In the genomic region with DNA sequence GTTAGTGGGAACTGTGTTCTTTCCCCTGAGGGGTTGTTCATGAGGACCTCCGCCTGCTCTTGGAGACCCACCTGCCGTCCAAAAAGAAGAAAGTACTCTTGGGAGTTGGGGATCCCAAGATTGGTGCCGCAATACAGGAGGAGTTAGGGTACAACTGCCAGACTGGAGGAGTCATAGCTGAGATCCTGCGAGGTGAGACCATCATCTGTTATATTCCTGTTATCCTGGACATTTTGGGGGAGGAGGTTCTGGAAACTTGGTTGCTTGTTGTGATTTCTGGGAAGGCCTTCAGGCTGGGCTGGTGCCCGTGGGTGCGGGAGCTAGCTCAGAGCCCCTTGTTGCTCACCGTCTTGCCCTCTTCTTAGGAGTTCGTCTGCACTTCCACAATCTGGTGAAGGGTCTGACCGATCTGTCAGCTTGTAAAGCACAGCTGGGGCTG, we compare ENCODE assay signal across 9 cellular contexts. TPM values are rescaled to one million over a fixed set of nuclear protein-coding genes. Genes with fewer than 3 reads are reported as not detected.
A peak's percentile ranks its signal among the peaks of the same experiment; 100 is the strongest.
DNase-seq lines count a peak whose midpoint lies in the region; ATAC-seq, FAIRE-seq and TF ChIP-seq lines count a peak whose summit lies in the region.
"Had no signal": no experiment of that assay in that cellular context is flagged by ENCODE, and none has a peak within 500 bp of the region (broad histone marks: within the 10 kb centered on the region; RNA-seq: fewer than 3 reads in every experiment).

No MANE protein-coding gene starts in this region.

- H3K27ac Mint-ChIP-seq in HFFc6 = peak overlapping the region; percentile 78
- peak overlapping the region; percentile 72 for H3K27ac Mint-ChIP-seq in astrocyte (ENCODE audit: unreplicated experiment)

- TF ChIP-seq CTCF in BE2C (IDR thresholded peaks at IDR 0.05; ENCODE audit: low read depth, low read length) (no peak), HFFc6 (IDR thresholded peaks at IDR 0.05) (no peak), astrocyte (IDR thresholded peaks at IDR 0.05; ENCODE audit: insufficient read depth, low read depth, low read length) (no peak), sigmoid colon (IDR thresholded peaks at IDR 0.05) (no peak)

- H3K9ac ChIP-seq in astrocyte (ENCODE audit: low read length) = peak overlapping the region; percentile 97

- FAIRE-seq in astrocyte (lab: Jason Lieb, UNC) = no peak

- H3K36me3 Mint-ChIP-seq in HFFc6 (ENCODE audit: low read depth) (peaks cover 40% of the 10 kb centered on the region), astrocyte (ENCODE audit: low read depth, unreplicated experiment) (peaks cover 43% of the 10 kb centered on the region)

- WGBS in mesodermal cell (ENCODE audit: insufficient coverage in 2 of 2), 2 experiments = 92 to 99% methylated on average over 8 to 9 of the region's 9 CpGs
- 75 to 82% methylated on average over 9 of the region's 9 CpGs for whole genome bisulfite sequencing in sigmoid colon, 2 donors

- peaks cover 68% of the 10 kb centered on the region for H4K20me1 ChIP-seq in astrocyte (ENCODE audit: insufficient read depth, low read length)

- H3K27me3 Mint-ChIP-seq in HFFc6 (ENCODE audit: insufficient read depth) (peaks cover 4% of the 10 kb centered on the region; the same call in 1 of the 2 replicates), astrocyte (ENCODE audit: low read depth, unreplicated experiment) (no peaks in the 10 kb centered on the region)

- peaks cover 58% of the 10 kb centered on the region for H3K36me3 ChIP-seq in BE2C
- peaks cover 50% of the 10 kb centered on the region for H3K36me3 ChIP-seq in astrocyte (ENCODE audit: insufficient read depth, low read length)
- H3K36me3 ChIP-seq in mesodermal cell (ENCODE audit: control insufficient read depth, insufficient read depth, low read length) = peaks cover 63% of the 10 kb centered on the region
- peaks cover 44 to 57% (median 50%) of the 10 kb centered on the region in 4 donors for H3K36me3 ChIP-seq in sigmoid colon

- peaks cover 34% of the 10 kb centered on the region for H3K4me1 Mint-ChIP-seq in HFFc6 (ENCODE audit: low read depth)
- peaks cover 22% of the 10 kb centered on the region for H3K4me1 Mint-ChIP-seq in astrocyte (ENCODE audit: low read depth, unreplicated experiment)

- peak overlapping the region; percentile 97 for H3K4me2 ChIP-seq in astrocyte (ENCODE audit: low read length)

- peaks cover 70% of the 10 kb centered on the region for H3K79me2 ChIP-seq in astrocyte (ENCODE audit: insufficient read depth, low read length)

- no peak for DNase-seq in BE2C
- no peak for DNase-seq in HFFc6
- DNase-seq in astrocyte (ENCODE audit: low read depth) = no peak
- no peak for DNase-seq in sigmoid colon
- no peak for DNase-seq in NCI-H510A treated with DMSO at 0.1 percent for 48 hours (lab: John Stamatoyannopoulos, UW)
- no peak for DNase-seq in left ventricle myocardium superior
- DNase-seq: NCI-H2081 had no signal

- H2AFZ ChIP-seq in astrocyte (ENCODE audit: low read depth, low read length) = no peak overlapping the region

- H3K4me1 ChIP-seq in BE2C = no peaks in the 10 kb centered on the region
- H3K4me1 ChIP-seq in astrocyte (ENCODE audit: insufficient read depth, low read length) = peaks cover 18% of the 10 kb centered on the region
- peaks cover 12% of the 10 kb centered on the region for H3K4me1 ChIP-seq in mesodermal cell (ENCODE audit: control insufficient read depth, insufficient read depth, low read length, poor library complexity, severe bottlenecking)
- H3K4me1 ChIP-seq in sigmoid colon = peaks cover 0 to 31% (median 21%) of the 10 kb centered on the region in 4 donors

- TF ChIP-seq EP300 in sigmoid colon (IDR thresholded peaks at IDR 0.05) = no peak

- H3K27me3 ChIP-seq in BE2C (no peaks in the 10 kb centered on the region), astrocyte (ENCODE audit: insufficient read depth, low read length) (no peaks in the 10 kb centered on the region), sigmoid colon (no peaks in the 10 kb centered on the region)

- TF ChIP-seq POLR2A in sigmoid colon (IDR thresholded peaks at IDR 0.05) = no peak

- H3K27ac ChIP-seq in astrocyte (ENCODE audit: low read depth, low read length) (no peak overlapping the region), mesodermal cell (ENCODE audit: low read depth, low read length, severe bottlenecking) (no peak overlapping the region), sigmoid colon (no peak overlapping the region)

- ATAC-seq in HG03520 (IDR thresholded peaks at IDR 0.05; ENCODE audit: unreplicated experiment) (no peak), left ventricle myocardium superior (no peak)

- no peaks in the 10 kb centered on the region for H3K9me3 ChIP-seq in BE2C
- H3K9me3 ChIP-seq in astrocyte (ENCODE audit: insufficient read depth, low read depth, low read length) = no peaks in the 10 kb centered on the region
- H3K9me3 ChIP-seq in mesodermal cell (ENCODE audit: control insufficient read depth, low read length) = no peaks in the 10 kb centered on the region
- no peaks in the 10 kb centered on the region for H3K9me3 ChIP-seq in sigmoid colon

- H3K4me3 ChIP-seq in BE2C (ENCODE audit: low read depth, low read length) (peak overlapping the region; percentile 95), astrocyte (ENCODE audit: insufficient read depth, low read depth, low read length) (peak overlapping the region; percentile 100), mesodermal cell (ENCODE audit: extremely low read depth, insufficient read depth, low read length, poor library complexity, severe bottlenecking) (peak overlapping the region; percentile 69), sigmoid colon (no peak overlapping the region)

- H3K9me3 Mint-ChIP-seq in HFFc6 (no peaks in the 10 kb centered on the region), astrocyte (ENCODE audit: unreplicated experiment) (no peaks in the 10 kb centered on the region)

- H3K4me3 Mint-ChIP-seq in HFFc6 = peak overlapping the region; percentile 96
- H3K4me3 Mint-ChIP-seq in astrocyte (ENCODE audit: unreplicated experiment) = peak overlapping the region; percentile 92

- intact Hi-C loops in sigmoid colon (cut with DNase I) = loop anchor here (5.0 kb wide), 4 partner anchors 147 to 552 kb away; a partner anchor contains a TSS
- intact Hi-C loops in left ventricle myocardium superior (cut with micrococcal nuclease) = no loop called here

RNA-seq across cellular contexts. Expression of a gene that starts 2.0 kb away (rescaled TPM):
- polyA plus RNA-seq in BE2C (2012; ENCODE audit: insufficient read depth, insufficient read length, low read depth) = 325 TPM
- total RNA-seq in HFFc6 (2021; fragmentation: NEBNext Ultra II Directional; extraction: Animal tissue kit (Norgen Biotek cat#: 25700)) = 100 to 1,000 TPM; 151 to 222 (median 165) TPM
- total RNA-seq in astrocyte (256 and 292 TPM in 2 replicates), sigmoid colon (10 to 100 TPM; 53.2 to 69.8 (median 65.2) TPM), left ventricle myocardium superior (54.2 TPM)
- polyA plus RNA-seq in mesodermal cell (2013, experiment 1 of 2) = 184 TPM
- polyA plus RNA-seq in mesodermal cell (2013, experiment 2 of 2) = 191 TPM
- polyA plus RNA-seq in sigmoid colon = 100 to 1,000 TPM in 1 of 3 donors, 10 to 100 TPM in 2; 33.6 to 152 (median 47.6) TPM

RNA-seq across cellular contexts. Expression of a gene that starts 9.6 kb away (rescaled TPM):
- 151 TPM for polyA plus RNA-seq in BE2C (2012; ENCODE audit: insufficient read depth, insufficient read length, low read depth)
- 10 to 100 TPM; 63.1 to 87.8 (median 79.8) TPM for total RNA-seq in HFFc6 (2021; fragmentation: NEBNext Ultra II Directional; extraction: Animal tissue kit (Norgen Biotek cat#: 25700))
- total RNA-seq in astrocyte (68.0 and 74.8 TPM in 2 replicates), sigmoid colon (100 to 1,000 TPM; 105 to 131 (median 122) TPM), left ventricle myocardium superior (247 TPM)
- 81.5 TPM for polyA plus RNA-seq in mesodermal cell (2013, experiment 1 of 2)
- 71.8 TPM for polyA plus RNA-seq in mesodermal cell (2013, experiment 2 of 2)
- 100 to 1,000 TPM; 103 to 121 (median 112) TPM for polyA plus RNA-seq in sigmoid colon

RNA-seq across cellular contexts. Expression of a gene that starts 38.2 kb away (rescaled TPM):
- 1.7 TPM for polyA plus RNA-seq in BE2C (2012; ENCODE audit: insufficient read depth, insufficient read length, low read depth)
- under 1 TPM in 3 of 6 experiments, not detected in 3; 0.14 to 0.48 (median 0.46) TPM for total RNA-seq in HFFc6 (2021; fragmentation: NEBNext Ultra II Directional; extraction: Animal tissue kit (Norgen Biotek cat#: 25700))
- 2.3 and 4.1 TPM in 2 replicates for total RNA-seq in astrocyte
- polyA plus RNA-seq in mesodermal cell (2013, experiment 1 of 2) = 15.2 TPM
- 13.1 TPM for polyA plus RNA-seq in mesodermal cell (2013, experiment 2 of 2)
- total RNA-seq in sigmoid colon = 10 to 100 TPM; 14.8 to 37.5 (median 30.8) TPM
- 1 to 10 TPM; 1.2 to 4.6 (median 1.2) TPM for polyA plus RNA-seq in sigmoid colon
- total RNA-seq in left ventricle myocardium superior = 3.7 TPM

Comparison
In these comparisons a context has a peak if more than half of its experiments do, and no peak if none do; other contexts are left out.
1. H3K4me3 ChIP-seq: peak in BE2C (single experiment), astrocyte (single experiment) and mesodermal cell (single experiment); none in sigmoid colon (0 of 4).